Comparison of ENCODE assay signal across 1 cellular context in the genomic region with DNA sequence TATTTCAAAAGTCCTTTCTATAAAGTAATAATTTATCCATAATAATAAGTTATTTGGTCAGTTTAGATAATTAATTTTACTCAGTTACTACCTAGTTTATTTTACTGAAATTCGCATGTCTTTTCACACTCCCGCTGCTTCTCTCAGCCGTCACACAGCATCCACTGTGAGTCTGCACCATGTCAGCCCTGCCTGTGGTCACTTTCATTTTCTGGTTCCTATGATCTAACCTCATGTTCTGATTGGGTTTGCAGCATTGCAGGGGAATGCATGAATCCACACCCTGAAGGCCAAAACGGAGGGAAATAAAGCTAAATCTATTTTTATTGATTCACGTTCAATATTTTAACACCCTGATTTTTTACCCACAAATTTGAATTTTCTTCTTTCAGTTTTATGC.
TF ChIP-seq lines count a peak whose summit lies in the region.

No MANE protein-coding gene starts in this region.

TF ChIP-seq in SK-N-SH, 30 proteins besides CTCF, POLR2A, EP300 and RAD21:
- TF ChIP-seq, protein P1, sequence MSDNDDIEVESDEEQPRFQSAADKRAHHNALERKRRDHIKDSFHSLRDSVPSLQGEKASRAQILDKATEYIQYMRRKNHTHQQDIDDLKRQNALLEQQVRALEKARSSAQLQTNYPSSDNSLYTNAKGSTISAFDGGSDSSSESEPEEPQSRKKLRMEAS (IDR thresholded peaks at IDR 0.05; ENCODE audit: low read depth) = no peak
- TF ChIP-seq NFIC (IDR thresholded peaks at IDR 0.05; ENCODE audit: borderline replicate concordance) (no peak), TEAD4 (IDR thresholded peaks at IDR 0.05; ENCODE audit: borderline replicate concordance, insufficient read depth) (no peak)
TF ChIP-seq in SK-N-SH: peak in this region for 0.
